In the genomic region with DNA sequence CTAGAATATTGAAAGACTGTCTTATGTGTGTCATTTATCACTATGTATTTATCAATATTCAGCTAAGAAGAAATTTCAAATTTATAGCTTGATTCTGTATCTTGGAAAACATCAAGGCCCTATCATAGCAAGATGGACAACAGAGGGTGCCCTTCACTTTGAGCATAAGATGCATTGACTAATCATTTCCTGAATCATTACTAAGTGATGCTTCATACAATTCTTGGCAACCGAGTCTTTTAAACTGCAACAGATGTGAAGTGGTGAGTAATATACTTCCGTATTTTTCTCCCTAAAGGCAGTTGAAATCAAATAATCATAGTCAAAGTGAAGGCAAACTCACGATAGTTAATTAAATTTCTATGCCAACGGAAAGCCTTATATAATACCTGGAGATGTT, we compare ENCODE assay signal across 11 cellular contexts.
DNase-seq lines count a peak whose midpoint lies in the region; TF ChIP-seq lines count a peak whose summit lies in the region.
"Had no signal": no experiment of that assay in that cellular context is flagged by ENCODE, and none has a peak within 500 bp of the region (broad histone marks: within the 10 kb centered on the region; RNA-seq: fewer than 3 reads in every experiment).

No MANE protein-coding gene starts in this region.

- H3K23me2 ChIP-seq in H9 (ENCODE audit: insufficient read length, low read depth, low read length, poor library complexity, severe bottlenecking), result no peaks in the 10 kb centered on the region

- H3K14ac ChIP-seq in H9 (ENCODE audit: insufficient read depth, low read length), result no peak overlapping the region

- H3K4me1 Mint-ChIP-seq in H9, result no peaks in the 10 kb centered on the region
- H3K4me1 Mint-ChIP-seq: activated naive CD8-positive, alpha-beta T cell treated with anti-CD3 and anti-CD28 coated beads, Interleukin-2, amount 10 ng/mL, durations not matched to agents 7 days and 5 days had no signal

- peak overlapping the region; percentile 75 for H3K9ac ChIP-seq in skeletal muscle satellite cell (ENCODE audit: low read depth, low read length)
- H3K9ac ChIP-seq in H9 (ENCODE audit: extremely low read depth, insufficient read length, low read length), result no peak overlapping the region

- peak overlapping the region in 1 of 2 donors; percentile 31 for H3K4me3 ChIP-seq in foreskin fibroblast (ENCODE audit: low read depth in 1 of 2, low read length in 2 of 2)
- H3K4me3 ChIP-seq in skeletal muscle satellite cell (ENCODE audit: low read length), result peak overlapping the region; percentile 51
- H3K4me3 ChIP-seq: tibial artery had no signal

- H4K8ac ChIP-seq in H9 (replicated peaks; ENCODE audit: insufficient read length, low read depth, low read length), result no peak overlapping the region

- no peaks in the 10 kb centered on the region for H3K79me2 ChIP-seq in H9 (ENCODE audit: insufficient read depth, low read length)

- no CpG with 5 or more reads among the region's 4 CpGs for WGBS in H9 (ENCODE audit: extremely low coverage, insufficient read length, low lambda C conversion rate)

- H3K4me2 ChIP-seq in skeletal muscle satellite cell (ENCODE audit: low read length) (peak overlapping the region; percentile 76), H9 (ENCODE audit: insufficient read depth, insufficient read length, low read length) (no peak overlapping the region)

- POLR2A ChIA-PET in RWPE1 (lab: Yijun Ruan, JAX; ENCODE audit: low non-redundant PET), result no interaction called here

- no peak overlapping the region for H2AK5ac ChIP-seq in H9 (ENCODE audit: insufficient read length, low read length)

- no peak overlapping the region for H2BK15ac ChIP-seq in H9 (ENCODE audit: low read depth, low read length)

- H3K36me3 ChIP-seq in skeletal muscle satellite cell (ENCODE audit: insufficient read depth, low read length), result no peaks in the 10 kb centered on the region
- H3K36me3 ChIP-seq: tibial artery had no signal

- H3K27ac ChIP-seq in RWPE1 (no peak overlapping the region), H9 (ENCODE audit: insufficient read length, low read depth, low read length) (no peak overlapping the region)
- H3K27ac ChIP-seq: tibial artery had no signal

- H2BK12ac ChIP-seq in H9 (ENCODE audit: insufficient read length, low read depth, low read length), result no peak overlapping the region

- peak; percentile 95 for DNase-seq in HS-5 (ENCODE audit: low read depth)
- DNase-seq in RWPE1 (ENCODE audit: low spot score), result peak; percentile 87
- DNase-seq in foreskin fibroblast, result peak; percentile 89 to 93
- no peak for DNase-seq in T-helper 9 cell
- DNase-seq in NCI-H187 treated with DMSO at 0.1 percent for 48 hours (lab: John Stamatoyannopoulos, UW), result no peak
- DNase-seq in H9, result no peak
- DNase-seq: activated naive CD8-positive, alpha-beta T cell treated with anti-CD3 and anti-CD28 coated beads, Interleukin-2, amount 10 ng/mL, durations not matched to agents 7 days and 5 days; NCI-H1417 treated with DMSO at 0.1 percent for 48 hours; stimulated activated CD4-positive, alpha-beta T cell treated with anti-CD3 and anti-CD28 coated beads, Interleukin-15, amount 100 ng/mL, for 24 hours; tibial artery had no signal

- H3K27me3 ChIP-seq in skeletal muscle satellite cell (ENCODE audit: control insufficient read depth, insufficient read depth, low read length) (no peaks in the 10 kb centered on the region), H9 (ENCODE audit: insufficient read depth, low read length) (no peaks in the 10 kb centered on the region)
- H3K27me3 ChIP-seq: tibial artery had no signal

- no peak overlapping the region for H3K4me3 Mint-ChIP-seq in H9
- H3K4me3 Mint-ChIP-seq: activated naive CD8-positive, alpha-beta T cell treated with anti-CD3 and anti-CD28 coated beads, Interleukin-2, amount 10 ng/mL, durations not matched to agents 7 days and 5 days had no signal

- no peak overlapping the region for H2AFZ ChIP-seq in H9 (ENCODE audit: low read length)

- H3K27me3 Mint-ChIP-seq in H9 (ENCODE audit: low read depth), result no peaks in the 10 kb centered on the region
- H3K27me3 Mint-ChIP-seq: activated naive CD8-positive, alpha-beta T cell treated with anti-CD3 and anti-CD28 coated beads, Interleukin-2, amount 10 ng/mL, durations not matched to agents 7 days and 5 days had no signal

- H2BK5ac ChIP-seq in H9 (ENCODE audit: insufficient read length, low read length), result no peak overlapping the region

- H3K56ac ChIP-seq in H9 (ENCODE audit: insufficient read length, low read depth, low read length), result no peak overlapping the region

- H4K5ac ChIP-seq in H9 (ENCODE audit: insufficient read length, low read depth, low read length), result no peak overlapping the region

- TF ChIP-seq CTCF in RWPE1 (conservative IDR thresholded peaks at IDR 0.05; ENCODE audit: low read depth) (no peak; the same call in 1 of the 2 replicates), foreskin fibroblast (IDR thresholded peaks at IDR 0.05; ENCODE audit: low read depth, low read length) (peak; percentile 49), H9 (conservative IDR thresholded peaks at IDR 0.05) (no peak)

- H3K9me3 ChIP-seq in skeletal muscle satellite cell (replicated peaks; ENCODE audit: low read length) (no peaks in the 10 kb centered on the region), H9 (ENCODE audit: control insufficient read depth, low read depth, low read length) (no peaks in the 10 kb centered on the region)
- H3K9me3 ChIP-seq: tibial artery had no signal

- H2BK20ac ChIP-seq in H9 (ENCODE audit: low read depth, low read length, poor library complexity, severe bottlenecking), result no peak overlapping the region

- no peak overlapping the region for H3T11ph ChIP-seq in H9 (ENCODE audit: low read length)

- H3K4ac ChIP-seq in H9 (ENCODE audit: low read depth, low read length), result no peak overlapping the region

- no peaks in the 10 kb centered on the region; a peak in 2 of 5 replicates for H3K9me3 Mint-ChIP-seq in H9
- H3K9me3 Mint-ChIP-seq: activated naive CD8-positive, alpha-beta T cell treated with anti-CD3 and anti-CD28 coated beads, Interleukin-2, amount 10 ng/mL, durations not matched to agents 7 days and 5 days had no signal

- no peaks in the 10 kb centered on the region for H4K20me1 ChIP-seq in H9 (ENCODE audit: control insufficient read depth, insufficient read depth, insufficient read length)

- no peak overlapping the region for H4K91ac ChIP-seq in H9 (ENCODE audit: insufficient read length, low read depth, low read length)

- CTCF ChIA-PET in RWPE1 (lab: Yijun Ruan, JAX), result interaction anchor here (0.7 to 1.3 kb wide), 3 partner anchors 313 to 341 kb away, joined by 3 to 5 read pairs (median 4); no protein-coding TSS in a partner anchor

- H3K18ac ChIP-seq in H9 (ENCODE audit: insufficient read length, low read depth, low read length), result no peak overlapping the region

- H3K27ac Mint-ChIP-seq in H9, result no peak overlapping the region
- H3K27ac Mint-ChIP-seq: activated naive CD8-positive, alpha-beta T cell treated with anti-CD3 and anti-CD28 coated beads, Interleukin-2, amount 10 ng/mL, durations not matched to agents 7 days and 5 days had no signal

- H3K23ac ChIP-seq in H9 (ENCODE audit: insufficient read length, low read depth, low read length), result no peak overlapping the region

- H3K4me1 ChIP-seq in skeletal muscle satellite cell (ENCODE audit: control insufficient read depth, insufficient read depth, low read length), result peaks cover 35% of the 10 kb centered on the region
- H3K4me1 ChIP-seq in H9 (ENCODE audit: insufficient read depth, low read length), result no peaks in the 10 kb centered on the region
- H3K4me1 ChIP-seq: tibial artery had no signal

- no peak overlapping the region for H2BK120ac ChIP-seq in H9 (ENCODE audit: low read depth, low read length, poor library complexity, severe bottlenecking)

- H3K36me3 Mint-ChIP-seq in H9 (ENCODE audit: insufficient read depth in 1 of 3, low read depth in 3 of 3), result no peaks in the 10 kb centered on the region
- H3K36me3 Mint-ChIP-seq: activated naive CD8-positive, alpha-beta T cell treated with anti-CD3 and anti-CD28 coated beads, Interleukin-2, amount 10 ng/mL, durations not matched to agents 7 days and 5 days had no signal

- H3K79me1 ChIP-seq in H9 (ENCODE audit: insufficient read depth, low read depth, low read length, poor library complexity, severe bottlenecking), result no peaks in the 10 kb centered on the region

Comparison
In these comparisons a context has a peak if more than half of its experiments do, and no peak if none do; other contexts are left out.
1. DNase-seq: peak in HS-5 (single experiment), RWPE1 (single experiment) and foreskin fibroblast (2 of 2); none in T-helper 9 cell (single experiment), NCI-H187 treated with DMSO at 0.1 percent for 48 hours (single experiment) and H9 (single experiment).